1 cellular context compared by ENCODE assay signal in genomic region chr18:32879497-32879896, GRCh38.
TF ChIP-seq lines count a peak whose summit lies in the region.

No MANE protein-coding gene starts in this region.

TF ChIP-seq in WTC11, 78 proteins besides CTCF, POLR2A, EP300 and RAD21 (continued from another document):
- TF ChIP-seq, protein P1, sequence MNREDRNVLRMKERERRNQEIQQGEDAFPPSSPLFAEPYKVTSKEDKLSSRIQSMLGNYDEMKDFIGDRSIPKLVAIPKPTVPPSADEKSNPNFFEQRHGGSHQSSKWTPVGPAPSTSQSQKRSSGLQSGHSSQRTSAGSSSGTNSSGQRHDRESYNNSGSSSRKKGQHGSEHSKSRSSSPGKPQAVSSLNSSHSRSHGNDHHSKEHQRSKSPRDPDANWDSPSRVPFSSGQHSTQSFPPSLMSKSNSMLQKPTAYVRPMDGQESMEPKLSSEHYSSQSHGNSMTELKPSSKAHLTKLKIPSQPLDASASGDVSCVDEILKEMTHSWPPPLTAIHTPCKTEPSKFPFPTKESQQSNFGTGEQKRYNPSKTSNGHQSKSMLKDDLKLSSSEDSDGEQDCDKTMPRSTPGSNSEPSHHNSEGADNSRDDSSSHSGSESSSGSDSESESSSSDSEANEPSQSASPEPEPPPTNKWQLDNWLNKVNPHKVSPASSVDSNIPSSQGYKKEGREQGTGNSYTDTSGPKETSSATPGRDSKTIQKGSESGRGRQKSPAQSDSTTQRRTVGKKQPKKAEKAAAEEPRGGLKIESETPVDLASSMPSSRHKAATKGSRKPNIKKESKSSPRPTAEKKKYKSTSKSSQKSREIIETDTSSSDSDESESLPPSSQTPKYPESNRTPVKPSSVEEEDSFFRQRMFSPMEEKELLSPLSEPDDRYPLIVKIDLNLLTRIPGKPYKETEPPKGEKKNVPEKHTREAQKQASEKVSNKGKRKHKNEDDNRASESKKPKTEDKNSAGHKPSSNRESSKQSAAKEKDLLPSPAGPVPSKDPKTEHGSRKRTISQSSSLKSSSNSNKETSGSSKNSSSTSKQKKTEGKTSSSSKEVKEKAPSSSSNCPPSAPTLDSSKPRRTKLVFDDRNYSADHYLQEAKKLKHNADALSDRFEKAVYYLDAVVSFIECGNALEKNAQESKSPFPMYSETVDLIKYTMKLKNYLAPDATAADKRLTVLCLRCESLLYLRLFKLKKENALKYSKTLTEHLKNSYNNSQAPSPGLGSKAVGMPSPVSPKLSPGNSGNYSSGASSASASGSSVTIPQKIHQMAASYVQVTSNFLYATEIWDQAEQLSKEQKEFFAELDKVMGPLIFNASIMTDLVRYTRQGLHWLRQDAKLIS (CRISPR knock-in tag; IDR thresholded peaks at IDR 0.05; ENCODE audit: borderline replicate concordance) = no peak
- TF ChIP-seq SMAD4 (CRISPR knock-in tag; IDR thresholded peaks at IDR 0.05) = no peak
